1 cellular context compared by ENCODE assay signal in the genomic region with DNA sequence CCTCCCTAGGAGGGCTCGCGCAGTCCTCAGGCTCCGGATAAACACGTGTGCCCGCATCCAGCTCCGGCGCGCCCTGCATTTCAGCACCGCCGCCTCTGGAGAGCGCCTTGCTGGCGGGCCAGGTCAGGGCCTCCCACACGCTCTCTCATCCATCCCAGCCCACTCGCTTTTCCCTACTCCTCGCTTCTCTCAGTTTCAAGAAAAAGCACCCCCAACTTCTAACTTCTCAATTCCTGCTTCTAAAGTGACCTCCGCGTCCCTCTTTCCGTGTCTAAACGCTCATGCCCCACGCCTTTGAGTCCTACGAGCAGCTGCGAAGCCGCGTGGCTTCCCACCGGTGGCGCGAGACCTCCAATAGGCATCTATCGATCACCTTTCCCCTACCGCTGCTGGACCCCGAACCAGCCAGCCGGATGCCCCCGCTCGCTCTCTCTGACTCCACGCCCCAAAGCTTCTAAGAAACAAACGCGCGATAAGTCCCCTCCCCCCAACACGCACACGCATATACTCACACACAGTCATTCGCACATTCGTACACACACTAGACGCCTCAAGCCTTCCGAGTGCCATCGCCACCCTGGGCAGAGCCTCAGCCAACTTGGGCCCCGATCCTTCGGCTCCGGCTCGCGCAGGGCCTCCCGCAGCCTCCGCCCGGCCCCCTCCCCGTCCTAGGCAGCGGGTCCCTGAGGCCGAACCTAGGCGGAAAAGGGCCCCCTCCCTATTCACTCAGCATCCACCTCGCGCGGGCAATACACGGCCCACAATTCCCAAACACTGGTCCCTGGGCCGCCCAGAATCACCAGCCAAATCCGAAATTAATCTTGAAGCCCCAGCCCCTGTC.
TF ChIP-seq lines count a peak whose summit lies in the region.

No MANE protein-coding gene starts in this region.

TF ChIP-seq in IMR-90, 13 proteins besides CTCF, POLR2A, EP300 and RAD21 (continued from another document):
- TF ChIP-seq RCOR1 (IDR thresholded peaks at IDR 0.05; ENCODE audit: insufficient replicate concordance, low read length) (peak; percentile 54), CHD1 (IDR thresholded peaks at IDR 0.05; ENCODE audit: low read depth, low read length) (no peak), USF2 (IDR thresholded peaks at IDR 0.05; ENCODE audit: low read depth, low read length) (no peak), BHLHE40 (IDR thresholded peaks at IDR 0.05; ENCODE audit: low read depth, low read length) (no peak), MXI1 (IDR thresholded peaks at IDR 0.05; ENCODE audit: borderline replicate concordance, low read depth, low read length) (peak; percentile 94), MAZ (IDR thresholded peaks at IDR 0.05; ENCODE audit: borderline replicate concordance, low read depth, low read length) (no peak), SMC3 (IDR thresholded peaks at IDR 0.05; ENCODE audit: low read depth, low read length) (no peak)
TF ChIP-seq in IMR-90: peak in this region for 2.
